In genomic region chr2:96108578-96109561, GRCh38 we compare ENCODE assay signal across 13 cellular contexts. TPM values are rescaled to one million over a fixed set of nuclear protein-coding genes. Genes with fewer than 3 reads are reported as not detected.
DNase-seq lines count a peak whose midpoint lies in the region; ATAC-seq and TF ChIP-seq lines count a peak whose summit lies in the region.
"Had no signal": no experiment of that assay in that cellular context is flagged by ENCODE, and none has a peak within 500 bp of the region (broad histone marks: within the 10 kb centered on the region; RNA-seq: fewer than 3 reads in every experiment).

No MANE protein-coding gene starts in this region.

- peaks cover 5% of the 10 kb centered on the region for H3K9me3 Mint-ChIP-seq in glutamatergic neuron (ENCODE audit: unreplicated experiment)

- ATAC-seq in mucosa of descending colon (no peak), HG03095 (IDR thresholded peaks at IDR 0.05; ENCODE audit: unreplicated experiment) (no peak)

- intact Hi-C loops in mucosa of descending colon (cut with DNase I, micrococcal nuclease), result no loop called here

- peak overlapping the region; percentile 85 for H3K4me3 Mint-ChIP-seq in glutamatergic neuron (ENCODE audit: unreplicated experiment)
- H3K4me3 Mint-ChIP-seq: B cell; dendritic cell treated with granulocyte-macrophage colony-stimulating factor and Interleukin-4, amounts not matched to agents 40 ng/mL and 50 ng/mL, for 4 days had no signal

- no peaks in the 10 kb centered on the region for H3K36me3 ChIP-seq in mucosa of descending colon (ENCODE audit: low read depth)
- H3K36me3 ChIP-seq in effector memory CD4-positive, alpha-beta T cell (ENCODE audit: control insufficient read depth, insufficient read depth, low read length), result no peaks in the 10 kb centered on the region
- H3K36me3 ChIP-seq: SJSA1 had no signal

- peaks cover 12% of the 10 kb centered on the region for H3K4me1 Mint-ChIP-seq in glutamatergic neuron (ENCODE audit: low read depth, unreplicated experiment)
- H3K4me1 Mint-ChIP-seq: B cell had no signal

- no peaks in the 10 kb centered on the region for H3K27me3 ChIP-seq in effector memory CD4-positive, alpha-beta T cell (replicated peaks; ENCODE audit: control insufficient read depth, insufficient read depth, low read length, poor library complexity, severe bottlenecking)
- H3K27me3 ChIP-seq: SJSA1 had no signal

- H3K4me3 ChIP-seq in AG10803 (ENCODE audit: low read length), result no peak overlapping the region
- H3K4me3 ChIP-seq in mucosa of descending colon, result no peak overlapping the region
- H3K4me3 ChIP-seq in effector memory CD4-positive, alpha-beta T cell (ENCODE audit: insufficient read depth, low read depth, low read length, poor library complexity, severe bottlenecking), result no peak overlapping the region
- H3K4me3 ChIP-seq: SJSA1 had no signal

- DNase-seq in AG10803 (ENCODE audit: low read depth) (peak; percentile 42), NCI-H69 (lab: John Stamatoyannopoulos, UW) (peak; percentile 56), glutamatergic neuron (peak; percentile 64), mucosa of descending colon (peak in 2 of 3 donors; percentile 17 to 36), GDM1 (lab: John Stamatoyannopoulos, UW) (no peak), SHP77 (lab: John Stamatoyannopoulos, UW) (no peak)
- no peak for DNase-seq in effector memory CD4-positive, alpha-beta T cell
- DNase-seq: activated gamma-delta T cell, MM.1S had no signal

- peaks cover 10% of the 10 kb centered on the region for H3K36me3 Mint-ChIP-seq in glutamatergic neuron (ENCODE audit: unreplicated experiment)

- H3K27me3 Mint-ChIP-seq in glutamatergic neuron (ENCODE audit: unreplicated experiment), result peaks cover 5% of the 10 kb centered on the region

- H3K27ac Mint-ChIP-seq in glutamatergic neuron (ENCODE audit: unreplicated experiment), result peak overlapping the region; percentile 93
- H3K27ac Mint-ChIP-seq: B cell; dendritic cell treated with granulocyte-macrophage colony-stimulating factor and Interleukin-4, amounts not matched to agents 40 ng/mL and 50 ng/mL, for 4 days had no signal

- peaks cover 7% of the 10 kb centered on the region for H3K9me3 ChIP-seq in mucosa of descending colon
- no peaks in the 10 kb centered on the region for H3K9me3 ChIP-seq in effector memory CD4-positive, alpha-beta T cell (ENCODE audit: control insufficient read depth, low read length)

- H3K27ac ChIP-seq in effector memory CD4-positive, alpha-beta T cell (ENCODE audit: insufficient read depth, low read length, poor library complexity, severe bottlenecking), result no peak overlapping the region
- H3K27ac ChIP-seq: SJSA1 had no signal

- H3K4me1 ChIP-seq in mucosa of descending colon (ENCODE audit: low read depth), result no peaks in the 10 kb centered on the region
- no peaks in the 10 kb centered on the region for H3K4me1 ChIP-seq in effector memory CD4-positive, alpha-beta T cell (ENCODE audit: control insufficient read depth, insufficient read depth, low read length, poor library complexity, severe bottlenecking)
- H3K4me1 ChIP-seq: SJSA1 had no signal

- TF ChIP-seq CTCF in AG10803 (conservative IDR thresholded peaks at IDR 0.05; ENCODE audit: low read length), result no peak
- no peak for TF ChIP-seq CTCF in glutamatergic neuron (IDR thresholded peaks at IDR 0.05; ENCODE audit: partially characterized antibody, unreplicated experiment)
- TF ChIP-seq CTCF in mucosa of descending colon (IDR thresholded peaks at IDR 0.05), result no peak

RNA-seq across cellular contexts. Expression of gene ADRA2B, which starts 7.5 kb away (rescaled TPM):
- total RNA-seq in glutamatergic neuron (ENCODE audit: unreplicated experiment) (0.91 TPM), mucosa of descending colon (under 1 TPM; 0.17 to 0.73 (median 0.36) TPM)
- total RNA-seq: SJSA1 had no signal

RNA-seq across cellular contexts. Expression of gene ASTL, which starts 29.4 kb away (rescaled TPM):
- total RNA-seq in glutamatergic neuron (ENCODE audit: unreplicated experiment), result not detected
- total RNA-seq in mucosa of descending colon, result not detected
- total RNA-seq: SJSA1 had no signal

RNA-seq across cellular contexts. Expression of gene DUSP2, which starts 36.4 kb away (rescaled TPM):
- 0.34 TPM for total RNA-seq in glutamatergic neuron (ENCODE audit: unreplicated experiment)
- total RNA-seq in mucosa of descending colon, result 1 to 10 TPM; 1.5 to 2.3 (median 1.6) TPM

Comparison
In these comparisons a context has a peak if more than half of its experiments do, and no peak if none do; other contexts are left out.
1. DNase-seq: peak in AG10803 (single experiment), NCI-H69 (single experiment), glutamatergic neuron (single experiment) and mucosa of descending colon (2 of 3); none in effector memory CD4-positive, alpha-beta T cell (0 of 3), GDM1 (single experiment) and SHP77 (0 of 2).